21 cellular contexts compared by ENCODE assay signal in the genomic region with DNA sequence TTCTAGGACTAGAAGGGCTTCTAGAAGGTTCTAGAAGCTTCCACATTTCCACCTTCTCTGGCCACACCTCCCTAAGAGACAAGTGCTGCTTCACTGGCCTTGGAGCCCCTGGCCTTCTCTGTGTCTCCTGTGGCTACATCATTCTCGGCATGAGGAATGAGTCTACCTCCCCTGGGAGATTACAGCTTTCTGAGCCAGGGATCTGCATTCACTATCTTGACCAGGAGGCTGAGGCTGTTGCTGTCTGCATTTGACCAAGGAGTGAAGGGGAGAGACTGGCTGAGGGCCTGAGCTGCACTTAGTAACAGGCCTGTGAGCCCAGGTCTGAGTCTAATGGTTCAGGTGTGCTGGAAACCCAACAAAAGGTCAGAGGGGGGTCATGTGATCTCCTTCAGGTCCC.
"Had no signal": no experiment of that assay in that cellular context is flagged by ENCODE, and none has a peak within 500 bp of the region (broad histone marks: within the 10 kb centered on the region; RNA-seq: fewer than 3 reads in every experiment).

No MANE protein-coding gene starts in this region.

- H3K4me3 Mint-ChIP-seq: mesothelial cell of epicardium; natural killer cell treated with Interleukin-12 subunit alpha and Interleukin-12 subunit beta and Interleukin-15 and Interleukin-18, amount 100 ng/mL, for 72 hours; stimulated activated naive CD8-positive, alpha-beta T cell treated with anti-CD3 and anti-CD28 coated beads, Interleukin-15, Interleukin-2, amounts not matched to agents 100 ng/mL and 50 ng/mL, for 24 hours; T-helper 1 cell treated with Interleukin-12 subunit alpha and Interleukin-12 subunit beta and Interleukin-4 antibody, amounts not matched to agents 30 μg/mL and 1 μg/mL, for 36 hours had no signal

- H3K9me3 ChIP-seq: suprapubic skin had no signal

- DNase-seq: activated CD4-positive, alpha-beta T cell treated with anti-CD3 and anti-CD28 coated beads for 1 hour; activated CD8-positive, alpha-beta memory T cell treated with anti-CD3 and anti-CD28 coated beads for 24 hours; activated CD8-positive, alpha-beta memory T cell treated with anti-CD3 and anti-CD28 coated beads, Interleukin-2, amount 50 U/mL, for 48 hours; activated effector memory CD4-positive, alpha-beta T cell treated with Interleukin-2 at 50 U/mL for 16 hours; activated naive CD4-positive, alpha-beta T cell treated with anti-CD3 and anti-CD28 coated beads, Interleukin-2, amount 50 U/mL, for 16 hours; activated T-cell treated with anti-CD3 and anti-CD28 coated beads, Interleukin-2, amount 50 U/mL, for 48 hours; aorta; brain microvascular endothelial cell; effector CD4-positive, alpha-beta T cell; stimulated activated CD4-positive, alpha-beta T cell treated with anti-CD3 and anti-CD28 coated beads, Interleukin-2, amount 100 ng/mL, for 24 hours had no signal

- H3K36me3 ChIP-seq: brain microvascular endothelial cell, suprapubic skin had no signal

- H3K27ac ChIP-seq: brain microvascular endothelial cell, coronary artery, esophagus muscularis mucosa, foreskin keratinocyte, hepatocyte, suprapubic skin, VCaP had no signal

- H3K27ac Mint-ChIP-seq: mesothelial cell of epicardium; natural killer cell treated with Interleukin-12 subunit alpha and Interleukin-12 subunit beta and Interleukin-15 and Interleukin-18, amount 100 ng/mL, for 72 hours; stimulated activated naive CD8-positive, alpha-beta T cell treated with anti-CD3 and anti-CD28 coated beads, Interleukin-15, Interleukin-2, amounts not matched to agents 100 ng/mL and 50 ng/mL, for 24 hours had no signal

- H2AFZ ChIP-seq: hepatocyte had no signal

- H3K4me1 ChIP-seq: foreskin keratinocyte had no signal

- H3K4me2 ChIP-seq: hepatocyte had no signal

- H3K4me3 ChIP-seq: coronary artery, esophagus muscularis mucosa, hepatocyte, lung, suprapubic skin had no signal

- H3K79me2 ChIP-seq: hepatocyte had no signal
